ENCODE assay signal across 8 cellular contexts in the genomic region with DNA sequence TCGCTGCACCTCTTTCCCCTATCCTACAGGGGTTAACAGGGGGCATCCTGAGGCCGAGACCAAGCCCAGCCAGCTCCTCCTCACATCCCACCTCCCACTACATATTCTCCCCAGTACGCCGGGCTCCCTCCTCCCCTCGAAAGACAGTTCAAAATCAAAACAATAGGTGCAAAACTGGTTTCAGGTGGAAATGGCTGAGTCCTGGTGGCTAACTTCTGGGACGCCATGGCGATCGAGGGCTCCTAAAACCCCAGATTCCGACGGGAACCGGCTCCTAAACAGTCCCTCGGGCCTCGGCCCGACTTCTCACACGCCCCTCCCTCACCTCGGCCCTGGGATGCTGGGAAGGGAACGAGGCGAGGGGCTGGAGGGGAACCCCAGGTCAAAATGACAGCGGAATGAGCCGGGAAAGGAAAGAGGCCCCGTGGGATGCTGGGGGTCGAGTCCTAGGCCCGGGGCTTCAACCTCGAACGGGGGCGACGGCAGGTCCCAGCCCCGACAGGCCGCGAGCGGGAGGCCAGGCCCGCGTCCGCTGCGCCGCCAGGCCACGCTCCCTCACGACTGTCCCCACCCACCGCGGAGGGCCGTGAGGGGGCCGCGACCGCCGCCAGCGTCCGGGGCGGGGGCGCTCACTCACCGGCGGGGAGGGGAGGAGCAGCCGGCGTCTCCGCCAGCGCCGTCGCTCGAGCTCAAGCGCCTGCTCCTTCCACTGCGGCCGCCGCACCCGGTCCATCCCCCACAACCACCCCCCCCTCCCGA. TPM values are rescaled to one million over a fixed set of nuclear protein-coding genes. Genes with fewer than 3 reads are reported as not detected.
DNase-seq lines count a peak whose midpoint lies in the region; ATAC-seq and TF ChIP-seq lines count a peak whose summit lies in the region.

No MANE protein-coding gene starts in this region.

- TF ChIP-seq CTCF in BJ (IDR thresholded peaks at IDR 0.05; ENCODE audit: insufficient read depth, low read depth, low read length) (no peak), OCI-LY1 (IDR thresholded peaks at IDR 0.05; ENCODE audit: low read length) (no peak), foreskin keratinocyte (conservative IDR thresholded peaks at IDR 0.05) (no peak), thyroid gland (IDR thresholded peaks at IDR 0.05) (peak in 1 of 6 experiments; percentile 31)

- POLR2A ChIA-PET in BJ (lab: Charles Lee), result interaction anchor here (0.5 to 0.6 kb wide), 2 partner anchors 64 to 155 kb away, joined by 6 to 13 read pairs; no protein-coding TSS in a partner anchor

- H3K4me2 ChIP-seq in OCI-LY1 (ENCODE audit: low read length), result peak overlapping the region; percentile 97

- H3K27me3 ChIP-seq in BJ (ENCODE audit: control insufficient read depth, insufficient read depth, low read length) (no peaks in the 10 kb centered on the region), OCI-LY1 (ENCODE audit: insufficient read depth, low read length) (no peaks in the 10 kb centered on the region), foreskin keratinocyte (no peaks in the 10 kb centered on the region), thyroid gland (no peaks in the 10 kb centered on the region)

- H3K79me2 ChIP-seq in OCI-LY1 (ENCODE audit: insufficient read depth, low read length), result peaks cover 48% of the 10 kb centered on the region

- DNase-seq in BJ (ENCODE audit: low read depth) (no peak), foreskin keratinocyte (peak in 1 of 2 donors; percentile 35), occipital lobe (lab: John Stamatoyannopoulos, UW) (peak; percentile 82), thyroid gland (peak in 1 of 2 donors; percentile 71)
- DNase-seq in activated T-helper 9 cell treated with anti-CD3 and anti-CD28 coated beads, Interleukin-2, amount 50 U/mL, for 16 hours (ENCODE audit: low read depth), result peak; percentile 67

- no peaks in the 10 kb centered on the region for H3K9me3 ChIP-seq in OCI-LY1 (ENCODE audit: low read length)
- no peaks in the 10 kb centered on the region for H3K9me3 ChIP-seq in thyroid gland

- CTCF ChIA-PET in BJ (lab: Yijun Ruan, JAX), result interaction anchor here (0.9 to 1.3 kb wide), 2 partner anchors 18 to 265 kb away, joined by 4 to 5 read pairs; no protein-coding TSS in a partner anchor

- peak in 1 of 2 donors; percentile 57 for TF ChIP-seq POLR2A in thyroid gland (IDR thresholded peaks at IDR 0.05)

- 0 to 1% methylated on average over 17 to 18 of the region's 64 CpGs for WGBS in thyroid gland, 2 donors

- H3K4me1 ChIP-seq in OCI-LY1 (ENCODE audit: insufficient read depth, low read length, severe bottlenecking) (peaks cover 54% of the 10 kb centered on the region), foreskin keratinocyte (peaks cover 14% of the 10 kb centered on the region), thyroid gland (peaks cover 17 to 40% of the 10 kb centered on the region in 2 donors)

- H3K9me2 ChIP-seq in OCI-LY1 (ENCODE audit: low read depth, low read length), result no peaks in the 10 kb centered on the region

- intact Hi-C loops in thyroid gland (cut with DNase I), result no loop called here

- H4K20me1 ChIP-seq in OCI-LY1 (ENCODE audit: insufficient read depth, low read length), result no peaks in the 10 kb centered on the region

- no peaks in the 10 kb centered on the region; the same call in 1 of the 2 replicates for H3F3A ChIP-seq in OCI-LY1 (ENCODE audit: insufficient read depth, low read length)

- ATAC-seq in GM18861 (IDR thresholded peaks at IDR 0.05; ENCODE audit: unreplicated experiment) (peak; percentile 21), HG03064 (IDR thresholded peaks at IDR 0.05; ENCODE audit: low read depth, unreplicated experiment) (peak; percentile 68), foreskin keratinocyte (peak; percentile 13)

- H3K27ac ChIP-seq in OCI-LY1 (ENCODE audit: low read depth, low read length, poor library complexity, severe bottlenecking), result peak overlapping the region; percentile 95
- H3K27ac ChIP-seq in foreskin keratinocyte, result peak overlapping the region; percentile 71
- H3K27ac ChIP-seq in thyroid gland, result peak overlapping the region; percentile 90 to 97 (median 94)

- no peaks in the 10 kb centered on the region; the same call in 1 of the 2 replicates for H3K36me3 ChIP-seq in BJ (ENCODE audit: control insufficient read depth, insufficient read depth, low read length)
- H3K36me3 ChIP-seq in OCI-LY1 (ENCODE audit: insufficient read depth, low read length), result peaks cover 10% of the 10 kb centered on the region; the same call in 1 of the 2 replicates
- H3K36me3 ChIP-seq in thyroid gland, result no peaks in the 10 kb centered on the region

- H3K9ac ChIP-seq in OCI-LY1 (ENCODE audit: low read length), result peak overlapping the region; percentile 97

- 0 out of 2 replicates have a peak overlapping the region, but pooled peaks have one; percentile 23 for H2AFZ ChIP-seq in OCI-LY1 (ENCODE audit: low read length)

- H3K4me3 ChIP-seq in BJ (ENCODE audit: low read depth, low read length) (peak overlapping the region; percentile 88), OCI-LY1 (ENCODE audit: low read depth, low read length, poor library complexity, severe bottlenecking) (peak overlapping the region; percentile 92), thyroid gland (replicated peaks in 1 of 3) (peak overlapping the region; percentile 83 to 94 (median 89))

RNA-seq across cellular contexts. Expression of gene TMCC1, which starts 0.5 kb away (rescaled TPM):
- polyA plus RNA-seq in BJ (2011; rRNA removed) (14.4 and 16.9 TPM in 2 replicates), foreskin keratinocyte (8.3 and 8.9 TPM in 2 replicates)
- 17.0 and 19.2 TPM in 2 replicates for polyA minus RNA-seq in BJ (2011; rRNA and poly(A)+ RNA removed)
- total RNA-seq in foreskin keratinocyte (23.1 and 26.5 TPM in 2 replicates), occipital lobe (91.6 TPM), thyroid gland (10 to 100 TPM; 24.3 to 41.7 (median 31.1) TPM)

Comparison
In these comparisons a context has a peak if more than half of its experiments do, and no peak if none do; other contexts are left out.
1. ATAC-seq: peak in every context shown above with its lines; median percentile 68 in HG03064; 21 in GM18861; 13 in foreskin keratinocyte.